ENCODE assay signal across 8 cellular contexts in the genomic region with DNA sequence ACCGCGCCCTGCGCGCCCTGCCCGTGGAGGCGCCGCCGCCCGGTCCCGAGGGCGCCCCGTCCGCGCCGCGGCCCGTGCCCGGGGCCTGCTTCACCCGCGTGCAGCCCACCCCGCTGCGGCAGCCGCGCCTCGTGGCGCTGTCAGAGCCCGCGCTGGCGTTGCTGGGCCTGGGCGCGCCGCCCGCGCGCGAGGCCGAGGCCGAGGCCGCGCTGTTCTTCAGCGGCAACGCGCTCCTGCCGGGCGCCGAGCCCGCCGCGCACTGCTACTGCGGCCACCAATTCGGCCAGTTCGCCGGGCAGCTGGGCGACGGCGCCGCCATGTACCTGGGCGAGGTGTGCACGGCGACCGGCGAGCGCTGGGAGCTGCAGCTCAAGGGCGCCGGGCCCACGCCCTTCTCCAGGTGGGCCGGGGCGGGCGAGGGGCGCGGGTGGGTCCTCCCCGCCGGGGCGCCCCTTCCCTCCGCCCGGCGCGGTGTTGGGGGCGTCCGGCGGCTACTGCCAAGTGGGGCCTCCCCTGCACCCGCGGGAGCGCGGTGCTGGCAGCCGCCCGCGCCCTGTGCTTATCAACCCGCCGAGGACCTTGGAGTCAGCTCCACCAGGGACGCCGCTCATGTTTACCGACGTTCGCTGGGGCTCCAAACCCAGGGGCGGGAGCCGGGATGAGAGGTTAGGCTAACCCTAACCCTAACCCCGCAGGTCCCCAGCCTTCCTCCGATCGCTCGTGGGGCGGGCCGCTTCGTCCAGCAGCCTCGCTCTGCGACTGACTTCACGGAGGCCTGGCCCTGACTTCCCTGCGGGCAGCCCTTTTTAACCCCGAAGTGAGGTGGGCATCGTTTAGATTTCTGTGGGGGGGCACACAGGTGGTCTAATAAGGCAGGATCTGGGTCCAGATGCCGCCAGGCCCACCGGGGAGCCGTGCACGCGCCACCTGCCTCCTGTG. TPM values are rescaled to one million over a fixed set of nuclear protein-coding genes. Genes with fewer than 3 reads are reported as not detected.
DNase-seq lines count a peak whose midpoint lies in the region; ATAC-seq and TF ChIP-seq lines count a peak whose summit lies in the region.

No MANE protein-coding gene starts in this region.

- H3K27ac ChIP-seq in 22Rv1 (peak overlapping the region; percentile 78), prostate gland (peak overlapping the region; percentile 73 to 80)

- no peaks in the 10 kb centered on the region for H3K27me3 Mint-ChIP-seq in WTC11 (ENCODE audit: low read depth)

- no peaks in the 10 kb centered on the region for H3K36me3 ChIP-seq in prostate gland

- no peaks in the 10 kb centered on the region for H3K9me3 ChIP-seq in prostate gland

- CTCF ChIA-PET in WTC11 (lab: Charles Lee) = interaction anchor here (0.8 kb wide), 1 partner anchor 11 kb away, joined by 3 read pairs; no protein-coding TSS in a partner anchor
- CTCF ChIA-PET in GM10248 (lab: Yijun Ruan, JAX) = interaction anchor here (0.8 to 0.9 kb wide), 2 partner anchors 11 to 28 kb away, joined by 3 to 4 read pairs; no protein-coding TSS in a partner anchor

- H3K27ac Mint-ChIP-seq in WTC11 = no peak overlapping the region

- no peak for TF ChIP-seq POLR2A in prostate gland (IDR thresholded peaks at IDR 0.05)

- 3% methylated on average over 44 of the region's 115 CpGs for WGBS in prostate gland

- peak overlapping the region; percentile 68 to 72 for H3K4me3 ChIP-seq in prostate gland

- ATAC-seq in GM18907 (IDR thresholded peaks at IDR 0.05; ENCODE audit: unreplicated experiment) (peak; percentile 24), HG03135 (IDR thresholded peaks at IDR 0.05; ENCODE audit: unreplicated experiment) (peak; percentile 19), WTC11 (peak; percentile 1), Right ventricle myocardium superior (ENCODE audit: poor library complexity) (peak; percentile 7)

- no peak for TF ChIP-seq CTCF in 22Rv1 (IDR thresholded peaks at IDR 0.05)
- no peak for TF ChIP-seq CTCF in WTC11 (IDR thresholded peaks at IDR 0.05)
- no peak for TF ChIP-seq CTCF in prostate gland (IDR thresholded peaks at IDR 0.05)
- TF ChIP-seq CTCF in GM10248 (IDR thresholded peaks at IDR 0.05; ENCODE audit: control extremely low read depth, extremely low read depth, low read depth, missing control alignments) = no peak

- H3K27me3 ChIP-seq in prostate gland (replicated peaks; ENCODE audit: insufficient read depth) = no peaks in the 10 kb centered on the region

- peaks cover 4% of the 10 kb centered on the region; the same call in 1 of the 2 replicates for H3K9me3 Mint-ChIP-seq in WTC11

- peaks cover 14% of the 10 kb centered on the region for H3K36me3 Mint-ChIP-seq in WTC11

- H3K4me1 Mint-ChIP-seq in WTC11 = peaks cover 12% of the 10 kb centered on the region

- POLR2A ChIA-PET in WTC11 (lab: Charles Lee) (interaction anchor here (0.6 kb wide), 1 partner anchor 264 kb away, joined by 4 read pairs; no protein-coding TSS in a partner anchor), GM10248 (lab: Yijun Ruan, JAX) (interaction anchor here (1.4 kb wide), 1 partner anchor 10 kb away, joined by 4 read pairs; no protein-coding TSS in a partner anchor)

- intact Hi-C loops in Right ventricle myocardium superior (cut with DNase I) (no loop called here), prostate gland (cut with DNase I) (loop anchor here (10.0 kb wide), 1 partner anchor 267 kb away; no protein-coding TSS in a partner anchor)

- DNase-seq in WTC11 (ENCODE audit: low spot score) (no peak), Right ventricle myocardium superior (no peak), prostate gland (ENCODE audit: low spot score) (no peak), GM10248 (ENCODE audit: extremely low spot score) (no peak), COLO829 (ENCODE audit: low spot score) (no peak)

- peak overlapping the region; percentile 71 for H3K4me3 Mint-ChIP-seq in WTC11

- peaks cover 5% of the 10 kb centered on the region for H3K4me1 ChIP-seq in prostate gland (replicated peaks)

TF ChIP-seq in WTC11, 78 proteins besides CTCF, POLR2A, EP300 and RAD21:
- TF ChIP-seq KAT7 (CRISPR knock-in tag; IDR thresholded peaks at IDR 0.05; ENCODE audit: borderline replicate concordance) = peak; percentile 49; the same call in 1 of the 2 replicates
- 0 out of 2 replicates have a peak, but pooled peaks have one; percentile 30 for TF ChIP-seq FOXP1 (CRISPR knock-in tag; IDR thresholded peaks at IDR 0.05; ENCODE audit: borderline replicate concordance)
- TF ChIP-seq, protein P1, sequence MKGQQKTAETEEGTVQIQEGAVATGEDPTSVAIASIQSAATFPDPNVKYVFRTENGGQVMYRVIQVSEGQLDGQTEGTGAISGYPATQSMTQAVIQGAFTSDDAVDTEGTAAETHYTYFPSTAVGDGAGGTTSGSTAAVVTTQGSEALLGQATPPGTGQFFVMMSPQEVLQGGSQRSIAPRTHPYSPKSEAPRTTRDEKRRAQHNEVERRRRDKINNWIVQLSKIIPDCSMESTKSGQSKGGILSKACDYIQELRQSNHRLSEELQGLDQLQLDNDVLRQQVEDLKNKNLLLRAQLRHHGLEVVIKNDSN (CRISPR knock-in tag; IDR thresholded peaks at IDR 0.05) = no peak
- TF ChIP-seq FOXK1 (CRISPR knock-in tag; IDR thresholded peaks at IDR 0.05) = 0 out of 2 replicates have a peak, but pooled peaks have one; percentile 6

RNA-seq across cellular contexts. Expression of a gene that starts 0.6 kb away (rescaled TPM):
- 27.0 to 29.8 TPM (median 28.8 TPM) in 3 replicates for total RNA-seq in WTC11 (2021)
- total RNA-seq in Right ventricle myocardium superior = 15.6 TPM
- total RNA-seq in prostate gland = 10 to 100 TPM; 51.8 to 58.5 TPM

RNA-seq across cellular contexts. Expression of a gene that starts 15.7 kb away (rescaled TPM):
- total RNA-seq in WTC11 (2021) (79.9 to 90.4 TPM (median 81.3 TPM) in 3 replicates), Right ventricle myocardium superior (22.0 TPM), prostate gland (10 to 100 TPM; 39.1 to 43.1 TPM)

RNA-seq across cellular contexts. Expression of a gene that starts 30.9 kb away (rescaled TPM):
- 10.2 to 10.7 TPM (median 10.3 TPM) in 3 replicates for total RNA-seq in WTC11 (2021)
- total RNA-seq in Right ventricle myocardium superior = 0.43 TPM
- total RNA-seq in prostate gland = 1 to 10 TPM; 7.5 to 9.5 TPM

RNA-seq across cellular contexts. Expression of a gene that starts 43.4 kb away (rescaled TPM):
- 36.3 to 45.4 TPM (median 40.8 TPM) in 3 replicates for total RNA-seq in WTC11 (2021)
- total RNA-seq in Right ventricle myocardium superior = 14.1 TPM
- total RNA-seq in prostate gland = 100 to 1,000 TPM in 1 of 2 donors, 10 to 100 TPM in 1; 56.3 to 117 TPM

RNA-seq across cellular contexts. Expression of a gene that starts 49.6 kb away (rescaled TPM):
- 31.9 to 40.9 TPM (median 38.2 TPM) in 3 replicates for total RNA-seq in WTC11 (2021)
- 12.0 TPM for total RNA-seq in Right ventricle myocardium superior
- total RNA-seq in prostate gland = 10 to 100 TPM; 36.9 to 41.3 TPM
